In genomic region chr1:200668514-200669313, GRCh38 we compare ENCODE assay signal across 8 cellular contexts. TPM values are rescaled to one million over a fixed set of nuclear protein-coding genes. Genes with fewer than 3 reads are reported as not detected.
DNase-seq lines count a peak whose midpoint lies in the region; ATAC-seq and TF ChIP-seq lines count a peak whose summit lies in the region.

No MANE protein-coding gene starts in this region.

- H3K36me3 Mint-ChIP-seq in activated T-cell treated with anti-CD3 and anti-CD28 coated beads, Interleukin-2, amount 50 U/mL, for 24 hours (ENCODE audit: low read depth), result peaks cover 33% of the 10 kb centered on the region
- H3K36me3 Mint-ChIP-seq in activated naive CD8-positive, alpha-beta T cell treated with anti-CD3 and anti-CD28 coated beads, Interleukin-2, amount 50 U/mL, for 24 hours (ENCODE audit: low read depth), result peaks cover 15% of the 10 kb centered on the region

- H3K4me3 Mint-ChIP-seq in activated T-cell treated with anti-CD3 and anti-CD28 coated beads, Interleukin-2, amount 50 U/mL, for 24 hours, result peak overlapping the region; percentile 99
- peak overlapping the region; percentile 99 for H3K4me3 Mint-ChIP-seq in activated naive CD8-positive, alpha-beta T cell treated with anti-CD3 and anti-CD28 coated beads, Interleukin-2, amount 50 U/mL, for 24 hours

- intact Hi-C loops in left lung (cut with DNase I), result no loop called here

- no peak for TF ChIP-seq POLR2A in tibial nerve (IDR thresholded peaks at IDR 0.05)

- no peaks in the 10 kb centered on the region for H3K27me3 Mint-ChIP-seq in activated T-cell treated with anti-CD3 and anti-CD28 coated beads, Interleukin-2, amount 50 U/mL, for 24 hours
- H3K27me3 Mint-ChIP-seq in activated naive CD8-positive, alpha-beta T cell treated with anti-CD3 and anti-CD28 coated beads, Interleukin-2, amount 50 U/mL, for 24 hours, result no peaks in the 10 kb centered on the region

- ATAC-seq in activated naive CD8-positive, alpha-beta T cell treated with anti-CD3 and anti-CD28 coated beads, Interleukin-2, amount 50 U/mL, for 24 hours, result no peak
- no peak for ATAC-seq in left lung
- ATAC-seq in HG02840 (IDR thresholded peaks at IDR 0.05; ENCODE audit: low FRiP score, unreplicated experiment), result no peak
- ATAC-seq in GM18870 (IDR thresholded peaks at IDR 0.05; ENCODE audit: unreplicated experiment), result no peak

- H3K4me1 ChIP-seq in left lung (peaks cover 0 to 36% of the 10 kb centered on the region in 2 donors), tibial nerve (peaks cover 0 to 51% (median 7%) of the 10 kb centered on the region in 4 donors)

- H3K4me3 ChIP-seq in left lung, result peak overlapping the region; percentile 68 to 83
- peak overlapping the region; percentile 82 to 97 (median 87) for H3K4me3 ChIP-seq in tibial nerve

- no peaks in the 10 kb centered on the region for H3K9me3 Mint-ChIP-seq in activated T-cell treated with anti-CD3 and anti-CD28 coated beads, Interleukin-2, amount 50 U/mL, for 24 hours
- H3K9me3 Mint-ChIP-seq in activated naive CD8-positive, alpha-beta T cell treated with anti-CD3 and anti-CD28 coated beads, Interleukin-2, amount 50 U/mL, for 24 hours, result no peaks in the 10 kb centered on the region

- H3K36me3 ChIP-seq in left lung, result peaks cover 0 to 23% of the 10 kb centered on the region in 2 donors
- H3K36me3 ChIP-seq in tibial nerve, result peaks cover 0 to 16% (median 0%) of the 10 kb centered on the region in 3 donors

- TF ChIP-seq CTCF in left lung (IDR thresholded peaks at IDR 0.05) (no peak), tibial nerve (IDR thresholded peaks at IDR 0.05) (no peak)

- 42 to 46% methylated on average over 7 of the region's 7 CpGs for WGBS in tibial nerve, 2 donors

- TF ChIP-seq EP300 in tibial nerve (IDR thresholded peaks at IDR 0.05), result no peak

- DNase-seq in activated T-cell treated with anti-CD3 and anti-CD28 coated beads, Interleukin-2, amount 50 U/mL, for 24 hours, result no peak
- DNase-seq in activated T-cell treated with anti-CD3 and anti-CD28 coated beads, Interleukin-2, amount 50 U/mL, for 48 hours, result no peak
- DNase-seq in activated naive CD8-positive, alpha-beta T cell treated with anti-CD3 and anti-CD28 coated beads, Interleukin-2, amount 50 U/mL, for 24 hours, result no peak
- DNase-seq in left lung, result no peak
- no peak for DNase-seq in tibial nerve (ENCODE audit: low spot score in 2 of 2)
- no peak for DNase-seq in activated CD4-positive, CD25-positive, alpha-beta regulatory T cell treated with anti-CD3 and anti-CD28 coated beads, Interleukin-2, amount 50 U/mL, for 72 hours

- no peaks in the 10 kb centered on the region for H3K27me3 ChIP-seq in left lung
- H3K27me3 ChIP-seq in tibial nerve, result no peaks in the 10 kb centered on the region

- H3K4me1 Mint-ChIP-seq in activated T-cell treated with anti-CD3 and anti-CD28 coated beads, Interleukin-2, amount 50 U/mL, for 24 hours (ENCODE audit: low read depth), result peaks cover 50% of the 10 kb centered on the region
- peaks cover 49% of the 10 kb centered on the region for H3K4me1 Mint-ChIP-seq in activated naive CD8-positive, alpha-beta T cell treated with anti-CD3 and anti-CD28 coated beads, Interleukin-2, amount 50 U/mL, for 24 hours

- H3K27ac ChIP-seq in left lung (peak overlapping the region; percentile 100), tibial nerve (peak overlapping the region; percentile 98 to 100 (median 98))

- H3K9me3 ChIP-seq in left lung (no peaks in the 10 kb centered on the region), tibial nerve (no peaks in the 10 kb centered on the region)

- H3K27ac Mint-ChIP-seq in activated T-cell treated with anti-CD3 and anti-CD28 coated beads, Interleukin-2, amount 50 U/mL, for 24 hours, result peak overlapping the region; percentile 94
- H3K27ac Mint-ChIP-seq in activated naive CD8-positive, alpha-beta T cell treated with anti-CD3 and anti-CD28 coated beads, Interleukin-2, amount 50 U/mL, for 24 hours, result peak overlapping the region; percentile 98

RNA-seq across cellular contexts. Expression of gene DDX59, which starts 1.0 kb away (rescaled TPM):
- total RNA-seq in left lung (10 to 100 TPM; 15.4 to 24.1 TPM), tibial nerve (10 to 100 TPM; 11.4 to 31.5 (median 18.5) TPM)

RNA-seq across cellular contexts. Expression of gene KIF14, which starts 48.2 kb away (rescaled TPM):
- 1 to 10 TPM in 1 of 2 donors, under 1 TPM in 1; 0.71 to 2.2 TPM for total RNA-seq in left lung
- total RNA-seq in tibial nerve, result under 1 TPM in 2 of 4 donors, not detected in 2; 0.20 to 0.30 TPM
